27 cellular contexts compared by ENCODE assay signal in genomic region chr4:61375316-61375715, GRCh38.
DNase-seq lines count a peak whose midpoint lies in the region; ATAC-seq, FAIRE-seq and TF ChIP-seq lines count a peak whose summit lies in the region.
"Had no signal": no experiment of that assay in that cellular context is flagged by ENCODE, and none has a peak within 500 bp of the region (broad histone marks: within the 10 kb centered on the region; RNA-seq: fewer than 3 reads in every experiment).

No MANE protein-coding gene starts in this region.

- H3K27me3 ChIP-seq in bronchial epithelial cell (ENCODE audit: control insufficient read depth, insufficient read depth, low read length) = no peaks in the 10 kb centered on the region
- H3K27me3 ChIP-seq in keratinocyte (ENCODE audit: control insufficient read depth, extremely low read depth, insufficient read depth, low read length) = no peaks in the 10 kb centered on the region
- H3K27me3 ChIP-seq in upper lobe of left lung = no peaks in the 10 kb centered on the region
- no peaks in the 10 kb centered on the region for H3K27me3 ChIP-seq in suprapubic skin
- H3K27me3 ChIP-seq: adrenal gland; BLaER1 treated with 17β-estradiol and CSF1 and Interleukin-3, amounts not matched to agents 10 nM and 100 nM; SJSA1 had no signal

- no peaks in the 10 kb centered on the region for H3K9me1 ChIP-seq in keratinocyte (ENCODE audit: control insufficient read depth, extremely low read depth, insufficient read depth, low read length)

- H3K27ac ChIP-seq in keratinocyte (ENCODE audit: control insufficient read depth, insufficient read depth, low read length) (no peak overlapping the region), upper lobe of left lung (no peak overlapping the region), suprapubic skin (no peak overlapping the region)
- H3K27ac ChIP-seq: BLaER1 treated with 17β-estradiol and CSF1 and Interleukin-3, amounts not matched to agents 10 nM and 100 nM; cardiac muscle cell; SJSA1 had no signal

- no peaks in the 10 kb centered on the region for H4K20me1 ChIP-seq in keratinocyte (ENCODE audit: control insufficient read depth, extremely low read depth, insufficient read depth, low read length)
- H4K20me1 ChIP-seq: BLaER1 treated with 17β-estradiol and CSF1 and Interleukin-3, amounts not matched to agents 10 nM and 100 nM had no signal

- dilution Hi-C loops in keratinocyte (cut with MboI; ENCODE audit: extremely low pct_ligation_motif_present, low sequenced_read_pairs) = no loop called here

- H3K36me3 ChIP-seq in bronchial epithelial cell (ENCODE audit: control insufficient read depth, insufficient read depth, low read length) (no peaks in the 10 kb centered on the region), keratinocyte (ENCODE audit: control insufficient read depth in 2 of 2, extremely low read depth in 1 of 2, insufficient read depth in 2 of 2, low read length in 2 of 2) (no peaks in the 10 kb centered on the region), upper lobe of left lung (no peaks in the 10 kb centered on the region), suprapubic skin (no peaks in the 10 kb centered on the region)
- H3K36me3 ChIP-seq: adrenal gland; BLaER1 treated with 17β-estradiol and CSF1 and Interleukin-3, amounts not matched to agents 10 nM and 100 nM; cardiac muscle cell; SJSA1; thoracic aorta had no signal

- no peak overlapping the region for H2AFZ ChIP-seq in keratinocyte (ENCODE audit: control insufficient read depth, low read length)

- no peak for TF ChIP-seq CTCF in bronchial epithelial cell (IDR thresholded peaks at IDR 0.05; ENCODE audit: insufficient read depth, low read length, severe bottlenecking)
- no peak for TF ChIP-seq CTCF in keratinocyte (optimal IDR thresholded peaks at IDR 0.05 in 1 of 3, IDR thresholded peaks at IDR 0.05 in 1 of 3, conservative IDR thresholded peaks at IDR 0.05 in 1 of 3; ENCODE audit: extremely low read depth in 1 of 3, insufficient read depth in 2 of 3, low read length in 3 of 3)
- no peak for TF ChIP-seq CTCF in upper lobe of left lung (IDR thresholded peaks at IDR 0.05)
- TF ChIP-seq CTCF in suprapubic skin (IDR thresholded peaks at IDR 0.05) = no peak

- H3K9ac ChIP-seq in keratinocyte (ENCODE audit: control insufficient read depth, extremely low read depth, insufficient read depth, low read length) = no peak overlapping the region
- H3K9ac ChIP-seq: BLaER1 treated with 17β-estradiol and CSF1 and Interleukin-3, amounts not matched to agents 10 nM and 100 nM had no signal

- TF ChIP-seq POLR2A in upper lobe of left lung (IDR thresholded peaks at IDR 0.05) (no peak), suprapubic skin (IDR thresholded peaks at IDR 0.05) (no peak)

- intact Hi-C loops in posterior vena cava (cut with DNase I) = no loop called here

- H3K4me1 ChIP-seq in keratinocyte (ENCODE audit: control insufficient read depth, extremely low read depth, insufficient read depth, low read length) = peaks cover 24% of the 10 kb centered on the region
- no peaks in the 10 kb centered on the region for H3K4me1 ChIP-seq in upper lobe of left lung
- H3K4me1 ChIP-seq in suprapubic skin = no peaks in the 10 kb centered on the region
- H3K4me1 ChIP-seq: BLaER1 treated with 17β-estradiol and CSF1 and Interleukin-3, amounts not matched to agents 10 nM and 100 nM; SJSA1 had no signal

- 75 to 77% methylated on average over 2 of the region's 2 CpGs for WGBS in upper lobe of left lung, 2 donors
- WGBS in suprapubic skin = 42% methylated on average over 2 of the region's 2 CpGs

- no peaks in the 10 kb centered on the region for H3K79me2 ChIP-seq in keratinocyte (ENCODE audit: control insufficient read depth, insufficient read depth, low read length)

- FAIRE-seq in bronchial epithelial cell (lab: Jason Lieb, UNC) (no peak), keratinocyte (lab: Jason Lieb, UNC) (peak; percentile 76)
- FAIRE-seq: H54 had no signal

- peak; percentile 33 for DNase-seq in ELR (ENCODE audit: low read depth)
- peak; percentile 10 for DNase-seq in NCI-H69 (lab: John Stamatoyannopoulos, UW)
- peak; percentile 69 for DNase-seq in bronchial epithelial cell (ENCODE audit: low read depth)
- peak; percentile 15 for DNase-seq in keratinocyte (ENCODE audit: low read depth, low spot score)
- no peak for DNase-seq in upper lobe of left lung
- DNase-seq in suprapubic skin (ENCODE audit: low spot score in 2 of 2) = no peak
- no peak for DNase-seq in posterior vena cava (ENCODE audit: low spot score)
- DNase-seq: ACHN; activated CD4-positive, alpha-beta T cell treated with anti-CD3 and anti-CD28 coated beads for 36 hours; activated gamma-delta T cell treated with Interleukin-2 at 50 U/mL for 16 hours; activated T-cell treated with anti-CD3 and anti-CD28 coated beads, Interleukin-2, amount 50 U/mL, for 1 hour; adrenal gland; Caco-2; DND-41; naive thymus-derived CD8-positive, alpha-beta T cell; NCI-H1417 treated with DMSO at 0.1 percent for 48 hours; NCI-H2081 treated with DMSO at 0.1 percent for 48 hours; NCI-H345; stimulated activated CD4-positive, alpha-beta T cell treated with anti-CD3 and anti-CD28 coated beads, Interleukin-4, amount 100 ng/mL, for 4 hours; stimulated activated naive CD4-positive, alpha-beta T cell treated with Interleukin-2 at 50 U/mL for 16 hours; T-helper 1 cell had no signal

- no peak for ATAC-seq in HG02973 (IDR thresholded peaks at IDR 0.05; ENCODE audit: unreplicated experiment)
- no peak for ATAC-seq in upper lobe of left lung (ENCODE audit: low FRiP score in 2 of 2)
- ATAC-seq: activated CD4-positive, alpha-beta T cell treated with anti-CD3 and anti-CD28 coated beads for 36 hours; naive thymus-derived CD8-positive, alpha-beta T cell had no signal

- H3K4me3 ChIP-seq in bronchial epithelial cell (ENCODE audit: low read depth, low read length) (no peak overlapping the region), keratinocyte (ENCODE audit: control insufficient read depth in 2 of 3, extremely low read depth in 1 of 3, insufficient read depth in 2 of 3, low read depth in 1 of 3, low read length in 3 of 3) (no peak overlapping the region), upper lobe of left lung (no peak overlapping the region), suprapubic skin (no peak overlapping the region)
- H3K4me3 ChIP-seq: adrenal gland; BLaER1 treated with 17β-estradiol and CSF1 and Interleukin-3, amounts not matched to agents 10 nM and 100 nM; cardiac muscle cell; SJSA1 had no signal

- H3K4me2 ChIP-seq in keratinocyte (ENCODE audit: control insufficient read depth, extremely low read depth, insufficient read depth, low read depth, low read length) = peak overlapping the region; percentile 30
- H3K4me2 ChIP-seq: BLaER1 treated with 17β-estradiol and CSF1 and Interleukin-3, amounts not matched to agents 10 nM and 100 nM had no signal

- no peaks in the 10 kb centered on the region for H3K9me3 ChIP-seq in keratinocyte (ENCODE audit: control insufficient read depth, low read depth, low read length)
- peaks cover 0 to 5% (median 0%) of the 10 kb centered on the region in 4 donors for H3K9me3 ChIP-seq in upper lobe of left lung
- H3K9me3 ChIP-seq in suprapubic skin = no peaks in the 10 kb centered on the region
- H3K9me3 ChIP-seq: adrenal gland, Caco-2, SJSA1 had no signal

- TF ChIP-seq EP300 in upper lobe of left lung (IDR thresholded peaks at IDR 0.05) (no peak), suprapubic skin (IDR thresholded peaks at IDR 0.05) (no peak)

Comparison
In these comparisons a context has a peak if more than half of its experiments do, and no peak if none do; other contexts are left out.
1. DNase-seq: peak in ELR (single experiment), NCI-H69 (single experiment), bronchial epithelial cell (single experiment) and keratinocyte (single experiment); none in upper lobe of left lung (0 of 2), suprapubic skin (0 of 2) and posterior vena cava (single experiment).